In the genomic region with DNA sequence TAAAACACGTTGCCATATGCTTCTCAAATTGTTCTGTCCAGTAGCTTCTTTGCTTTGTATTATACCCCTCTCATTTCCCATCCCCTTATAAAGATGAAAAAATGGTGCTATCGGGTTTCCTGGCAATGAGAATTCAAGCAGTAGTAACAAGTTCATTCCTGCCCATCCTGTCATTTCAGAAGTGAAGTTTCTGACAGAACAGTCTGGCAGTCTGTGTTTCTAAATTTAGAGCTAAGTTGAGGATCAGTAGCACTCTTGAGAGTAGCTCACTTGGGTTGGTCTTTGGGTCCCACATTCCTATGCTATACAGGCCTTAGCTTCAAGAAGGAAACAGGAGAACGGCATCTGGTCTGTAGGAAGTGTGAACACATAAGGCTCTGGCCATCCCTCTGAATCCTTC, we compare ENCODE assay signal across 13 cellular contexts.
DNase-seq lines count a peak whose midpoint lies in the region; ATAC-seq and TF ChIP-seq lines count a peak whose summit lies in the region.
"Had no signal": no experiment of that assay in that cellular context is flagged by ENCODE, and none has a peak within 500 bp of the region (broad histone marks: within the 10 kb centered on the region; RNA-seq: fewer than 3 reads in every experiment).

No MANE protein-coding gene starts in this region.

- H3K9me3 Mint-ChIP-seq in effector memory CD8-positive, alpha-beta T cell = no peaks in the 10 kb centered on the region
- H3K9me3 Mint-ChIP-seq: IgD-negative memory B cell, T-cell had no signal

- H3K4me3 ChIP-seq in HEK293 (ENCODE audit: low read depth, low read length) = no peak overlapping the region
- H3K4me3 ChIP-seq in rectal smooth muscle tissue (ENCODE audit: low read length) = no peak overlapping the region

- DNase-seq in NCI-H69 (lab: John Stamatoyannopoulos, UW) = peak; percentile 62
- no peak for DNase-seq in effector memory CD8-positive, alpha-beta T cell
- DNase-seq in hepatic stellate cell (ENCODE audit: low spot score) = no peak
- DNase-seq in stimulated activated naive CD4-positive, alpha-beta T cell (lab: John Stamatoyannopoulos, UW) = no peak
- no peak for DNase-seq in stimulated activated CD4-positive, alpha-beta T cell treated with anti-CD3 and anti-CD28 coated beads, Interleukin-4, amount 100 ng/mL, for 4 hours
- DNase-seq: DMS79 treated with DMSO at 0.1 percent for 48 hours; NCI-H187 treated with DMSO at 0.1 percent for 48 hours; stimulated activated CD4-positive, alpha-beta T cell treated with anti-CD3 and anti-CD28 coated beads, Interleukin-1b, Interleukin-23, amount 100 ng/mL, for 48 hours; T-cell had no signal

- no peaks in the 10 kb centered on the region for H3K27me3 Mint-ChIP-seq in effector memory CD8-positive, alpha-beta T cell
- H3K27me3 Mint-ChIP-seq: IgD-negative memory B cell, T-cell had no signal

- peaks cover 26% of the 10 kb centered on the region for H3K36me3 Mint-ChIP-seq in effector memory CD8-positive, alpha-beta T cell (ENCODE audit: insufficient read depth)

- no peaks in the 10 kb centered on the region for H3K27me3 ChIP-seq in rectal smooth muscle tissue (ENCODE audit: control insufficient read depth, insufficient read depth, low read length)

- no peaks in the 10 kb centered on the region for H3K9me3 ChIP-seq in HEK293 (ENCODE audit: control insufficient read depth, insufficient read depth, low read depth, low read length)

- H3K27ac Mint-ChIP-seq in effector memory CD8-positive, alpha-beta T cell = peak overlapping the region; percentile 53 to 63
- H3K27ac Mint-ChIP-seq: T-cell had no signal

- no peak overlapping the region for H3K9ac ChIP-seq in rectal smooth muscle tissue (ENCODE audit: low read length)

- CTCF ChIA-PET in HEK293 (lab: Yijun Ruan, JAX) = interaction anchor here (0.6 to 0.9 kb wide), 2 partner anchors 19 to 28 kb away, joined by 3 read pairs; no protein-coding TSS in a partner anchor

- no peaks in the 10 kb centered on the region for H3K4me1 ChIP-seq in HEK293 (ENCODE audit: control insufficient read depth, insufficient read depth, low read length)
- H3K4me1 ChIP-seq in rectal smooth muscle tissue (ENCODE audit: control insufficient read depth, insufficient read depth, low read length) = peaks cover 39% of the 10 kb centered on the region

- H3K36me3 ChIP-seq in HEK293 (ENCODE audit: control insufficient read depth in 2 of 2, insufficient read depth in 1 of 2, low read length in 2 of 2) (peaks cover 0 to 34% of the 10 kb centered on the region in 2 experiments; a peak in 1 of 3 replicates), rectal smooth muscle tissue (ENCODE audit: control insufficient read depth, insufficient read depth, low read length) (peaks cover 8% of the 10 kb centered on the region)

- H3K4me3 Mint-ChIP-seq in effector memory CD8-positive, alpha-beta T cell = no peak overlapping the region
- H3K4me3 Mint-ChIP-seq: IgD-negative memory B cell, T-cell had no signal

- H3K27ac ChIP-seq in HEK293 (ENCODE audit: extremely low read depth, low read depth, low read length) = no peak overlapping the region
- H3K27ac ChIP-seq in rectal smooth muscle tissue (ENCODE audit: low read depth, low read length) = peak overlapping the region; percentile 80

- POLR2A ChIA-PET in HEK293 (lab: Yijun Ruan, JAX) = no interaction called here

- H3K4me1 Mint-ChIP-seq in effector memory CD8-positive, alpha-beta T cell (ENCODE audit: low read depth in 2 of 2) = no peaks in the 10 kb centered on the region
- H3K4me1 Mint-ChIP-seq: T-cell had no signal

- no peak for ATAC-seq in effector memory CD8-positive, alpha-beta T cell (replicated peaks)
- ATAC-seq in HG02970 (IDR thresholded peaks at IDR 0.05; ENCODE audit: low FRiP score, unreplicated experiment) = no peak
- ATAC-seq: T-cell had no signal

- TF ChIP-seq CTCF in HEK293 (tag by site-specific recombination; IDR thresholded peaks at IDR 0.05) = no peak

TF ChIP-seq in HEK293, 187 proteins besides CTCF, POLR2A, EP300 and RAD21:
- TF ChIP-seq MZF1 (tag by site-specific recombination; IDR thresholded peaks at IDR 0.05; ENCODE audit: borderline replicate concordance) = no peak
- TF ChIP-seq, protein P1, sequence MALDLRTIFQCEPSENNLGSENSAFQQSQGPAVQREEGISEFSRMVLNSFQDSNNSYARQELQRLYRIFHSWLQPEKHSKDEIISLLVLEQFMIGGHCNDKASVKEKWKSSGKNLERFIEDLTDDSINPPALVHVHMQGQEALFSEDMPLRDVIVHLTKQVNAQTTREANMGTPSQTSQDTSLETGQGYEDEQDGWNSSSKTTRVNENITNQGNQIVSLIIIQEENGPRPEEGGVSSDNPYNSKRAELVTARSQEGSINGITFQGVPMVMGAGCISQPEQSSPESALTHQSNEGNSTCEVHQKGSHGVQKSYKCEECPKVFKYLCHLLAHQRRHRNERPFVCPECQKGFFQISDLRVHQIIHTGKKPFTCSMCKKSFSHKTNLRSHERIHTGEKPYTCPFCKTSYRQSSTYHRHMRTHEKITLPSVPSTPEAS (tag by site-specific recombination; IDR thresholded peaks at IDR 0.05) = no peak
- peak; percentile 55 for TF ChIP-seq OSR2 (tag by site-specific recombination; IDR thresholded peaks at IDR 0.05)
- TF ChIP-seq ZNF571 (tag by site-specific recombination; IDR thresholded peaks at IDR 0.05) = no peak
- no peak for TF ChIP-seq KLF7 (tag by site-specific recombination; IDR thresholded peaks at IDR 0.05; ENCODE audit: borderline replicate concordance)
- TF ChIP-seq, protein P2, sequence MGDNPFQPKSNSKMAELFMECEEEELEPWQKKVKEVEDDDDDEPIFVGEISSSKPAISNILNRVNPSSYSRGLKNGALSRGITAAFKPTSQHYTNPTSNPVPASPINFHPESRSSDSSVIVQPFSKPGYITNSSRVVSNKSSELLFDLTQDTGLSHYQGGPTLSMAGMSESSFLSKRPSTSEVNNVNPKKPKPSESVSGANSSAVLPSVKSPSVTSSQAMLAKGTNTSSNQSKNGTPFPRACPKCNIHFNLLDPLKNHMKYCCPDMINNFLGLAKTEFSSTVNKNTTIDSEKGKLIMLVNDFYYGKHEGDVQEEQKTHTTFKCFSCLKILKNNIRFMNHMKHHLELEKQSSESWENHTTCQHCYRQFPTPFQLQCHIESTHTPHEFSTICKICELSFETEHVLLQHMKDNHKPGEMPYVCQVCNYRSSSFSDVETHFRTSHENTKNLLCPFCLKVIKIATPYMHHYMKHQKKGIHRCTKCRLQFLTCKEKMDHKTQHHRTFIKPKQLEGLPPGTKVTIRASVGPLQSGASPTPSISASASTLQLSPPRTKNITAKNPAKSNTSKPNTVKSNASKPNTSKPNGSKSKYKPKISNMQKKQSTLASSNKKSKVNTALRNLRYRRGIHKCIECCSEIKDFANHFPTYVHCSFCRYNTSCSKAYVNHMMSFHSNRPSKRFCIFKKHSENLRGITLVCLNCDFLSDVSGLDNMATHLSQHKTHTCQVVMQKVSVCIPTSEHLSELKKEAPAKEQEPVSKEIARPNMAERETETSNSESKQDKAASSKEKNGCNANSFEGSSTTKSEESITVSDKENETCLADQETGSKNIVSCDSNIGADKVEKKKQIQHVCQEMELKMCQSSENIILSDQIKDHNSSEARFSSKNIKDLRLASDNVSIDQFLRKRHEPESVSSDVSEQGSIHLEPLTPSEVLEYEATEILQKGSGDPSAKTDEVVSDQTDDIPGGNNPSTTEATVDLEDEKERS (tag by site-specific recombination; IDR thresholded peaks at IDR 0.05) = no peak
